Comparison of ENCODE assay signal across 25 cellular contexts in the genomic region with DNA sequence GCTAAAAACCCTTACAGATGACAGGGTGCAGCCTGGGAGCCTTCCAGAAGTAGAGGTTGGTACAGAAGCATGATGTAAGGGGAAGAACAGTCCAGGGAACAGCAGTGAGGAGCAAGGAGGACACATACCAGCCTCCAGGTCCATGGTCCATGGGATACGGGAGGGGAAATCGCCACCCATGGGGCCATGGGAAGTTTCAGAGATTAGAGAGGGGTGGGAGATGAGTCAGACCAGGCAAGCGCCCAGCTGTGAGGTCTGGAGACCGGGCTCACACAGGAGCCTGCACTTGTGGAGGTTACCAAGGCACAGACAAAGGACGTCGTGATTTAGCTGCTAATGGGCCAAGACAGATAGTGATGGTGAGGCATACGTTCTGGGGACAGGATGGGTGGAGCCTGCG. TPM values are rescaled to one million over a fixed set of nuclear protein-coding genes. Genes with fewer than 3 reads are reported as not detected.
DNase-seq lines count a peak whose midpoint lies in the region; ATAC-seq and TF ChIP-seq lines count a peak whose summit lies in the region.
"Had no signal": no experiment of that assay in that cellular context is flagged by ENCODE, and none has a peak within 500 bp of the region (broad histone marks: within the 10 kb centered on the region; RNA-seq: fewer than 3 reads in every experiment).

No MANE protein-coding gene starts in this region.

- peaks cover 4% of the 10 kb centered on the region; the same call in 1 of the 2 replicates for H3K36me3 ChIP-seq in PC-3 (ENCODE audit: low read depth, low read length)
- H3K36me3 ChIP-seq in SK-N-SH (replicated peaks in 1 of 2; ENCODE audit: control insufficient read depth in 1 of 2, insufficient read depth in 2 of 2, low read length in 1 of 2) = peaks cover 30 to 70% of the 10 kb centered on the region in 2 experiments
- H3K36me3 ChIP-seq: gastrocnemius medialis had no signal

- peaks cover 11% of the 10 kb centered on the region for H3K27me3 Mint-ChIP-seq in central memory CD8-positive, alpha-beta T cell
- peaks cover 3% of the 10 kb centered on the region for H3K27me3 Mint-ChIP-seq in nephron progenitor cell (ENCODE audit: low read depth, poor library complexity)
- peaks cover 12% of the 10 kb centered on the region for H3K27me3 Mint-ChIP-seq in T-helper 17 cell
- H3K27me3 Mint-ChIP-seq: activated CD4-positive, alpha-beta memory T cell treated with anti-CD3 and anti-CD28 coated beads for 36 hours; T-cell had no signal

- TF ChIP-seq CTCF in PC-3 (conservative IDR thresholded peaks at IDR 0.05; ENCODE audit: low read depth, low read length) (no peak), nephron progenitor cell (IDR thresholded peaks at IDR 0.05) (no peak), SK-N-SH (IDR thresholded peaks at IDR 0.05) (no peak)

- H3K4me3 ChIP-seq in PC-3 (ENCODE audit: low read length) = no peak overlapping the region
- H3K4me3 ChIP-seq in SK-N-SH (ENCODE audit: low read depth in 2 of 2, low read length in 1 of 2) = no peak overlapping the region
- H3K4me3 ChIP-seq: gastrocnemius medialis, psoas muscle had no signal

- no peak overlapping the region for H3K4me3 Mint-ChIP-seq in central memory CD8-positive, alpha-beta T cell
- H3K4me3 Mint-ChIP-seq in nephron progenitor cell (no peak overlapping the region), T-helper 17 cell (no peak overlapping the region)
- H3K4me3 Mint-ChIP-seq: activated CD4-positive, alpha-beta memory T cell treated with anti-CD3 and anti-CD28 coated beads for 36 hours; T-cell had no signal

- 75% methylated on average over 8 of the region's 8 CpGs for WGBS in SK-N-SH (ENCODE audit: low lambda C conversion rate)

- H3K9me3 ChIP-seq in PC-3 (ENCODE audit: low read length) = no peaks in the 10 kb centered on the region
- no peaks in the 10 kb centered on the region for H3K9me3 ChIP-seq in T-helper 17 cell (ENCODE audit: control insufficient read depth, low read length, poor library complexity, severe bottlenecking)
- no peaks in the 10 kb centered on the region for H3K9me3 ChIP-seq in SK-N-SH
- H3K9me3 ChIP-seq: gastrocnemius medialis, psoas muscle had no signal

- no peaks in the 10 kb centered on the region for H3K79me2 ChIP-seq in PC-3 (ENCODE audit: low read length)
- 0 out of 2 replicates have a peak, but pooled peaks cover 2% of the 10 kb centered on the region for H3K79me2 ChIP-seq in SK-N-SH (ENCODE audit: insufficient read depth)

- no peaks in the 10 kb centered on the region for H3K27me3 ChIP-seq in PC-3 (ENCODE audit: low read length)
- H3K27me3 ChIP-seq in SK-N-SH (ENCODE audit: insufficient read depth) = no peaks in the 10 kb centered on the region
- H3K27me3 ChIP-seq: gastrocnemius medialis had no signal

- no peaks in the 10 kb centered on the region for H3K9me3 Mint-ChIP-seq in central memory CD8-positive, alpha-beta T cell
- no peaks in the 10 kb centered on the region for H3K9me3 Mint-ChIP-seq in nephron progenitor cell
- H3K9me3 Mint-ChIP-seq: activated CD4-positive, alpha-beta memory T cell treated with anti-CD3 and anti-CD28 coated beads for 36 hours; T-cell had no signal

- no TSS peak for BruUV-seq in PC-3 (replicated peaks; lab: Mats Ljungman, UMichigan)

- H3K4me2 ChIP-seq in PC-3 (ENCODE audit: low read length) (peak overlapping the region; percentile 77), SK-N-SH (no peak overlapping the region)

- no peak for TF ChIP-seq EP300 in SK-N-SH (IDR thresholded peaks at IDR 0.05; ENCODE audit: borderline replicate concordance in 1 of 2, low read depth in 1 of 2, low read length in 1 of 2)

- peaks cover 35% of the 10 kb centered on the region for H3K4me1 ChIP-seq in PC-3 (ENCODE audit: insufficient read depth, low read length)
- H3K4me1 ChIP-seq in SK-N-SH (ENCODE audit: control insufficient read depth in 1 of 2, insufficient read depth in 2 of 2, low read depth in 1 of 2, low read length in 1 of 2) = 0 out of 4 replicates have a peak, but pooled peaks cover 0 to 3% of the 10 kb centered on the region in 2 experiments
- H3K4me1 ChIP-seq: gastrocnemius medialis, psoas muscle had no signal

- H3F3A ChIP-seq in PC-3 (ENCODE audit: low read length, unreplicated experiment) = peaks cover 2% of the 10 kb centered on the region
- peaks cover 4% of the 10 kb centered on the region for H3F3A ChIP-seq in SK-N-SH (replicated peaks; ENCODE audit: insufficient read depth)

- H2AFZ ChIP-seq in PC-3 (ENCODE audit: low read length) = no peak overlapping the region
- no peak overlapping the region for H2AFZ ChIP-seq in SK-N-SH (ENCODE audit: low read depth)

- POLR2A ChIA-PET in PC-3 (lab: Charles Lee; ENCODE audit: unreplicated experiment) = no interaction called here
- POLR2A ChIA-PET in SK-N-SH (lab: Yijun Ruan, JAX) = no interaction called here

- TF ChIP-seq POLR2A in erythroblast (IDR thresholded peaks at IDR 0.05; ENCODE audit: low read length) = no peak

- intact Hi-C loops in PC-3 (cut with micrococcal nuclease) = loop anchor here (1.0 kb wide), 1 partner anchor 13 kb away; no protein-coding TSS in a partner anchor

- H3K27ac Mint-ChIP-seq in central memory CD8-positive, alpha-beta T cell (ENCODE audit: low read depth) = peak overlapping the region; percentile 64
- H3K27ac Mint-ChIP-seq in nephron progenitor cell = peak overlapping the region; percentile 85
- no peak overlapping the region for H3K27ac Mint-ChIP-seq in T-helper 17 cell
- H3K27ac Mint-ChIP-seq: activated CD4-positive, alpha-beta memory T cell treated with anti-CD3 and anti-CD28 coated beads for 36 hours; T-cell had no signal

- H3K9ac ChIP-seq in PC-3 (ENCODE audit: low read length) (peak overlapping the region; percentile 30; the same call in 1 of the 2 replicates), SK-N-SH (no peak overlapping the region)

- in situ Hi-C loops in Caki2 (cut with HindIII; ENCODE audit: low pct_unique_long_range_greater_than_20kb, low sequenced_read_pairs) = no loop called here

- no peaks in the 10 kb centered on the region for H3K36me3 Mint-ChIP-seq in central memory CD8-positive, alpha-beta T cell (ENCODE audit: insufficient read depth)
- H3K36me3 Mint-ChIP-seq in nephron progenitor cell (ENCODE audit: low read depth) (peaks cover 87% of the 10 kb centered on the region), T-helper 17 cell (ENCODE audit: low read depth) (peaks cover 10% of the 10 kb centered on the region)
- H3K36me3 Mint-ChIP-seq: activated CD4-positive, alpha-beta memory T cell treated with anti-CD3 and anti-CD28 coated beads for 36 hours had no signal

- DNase-seq in Caki2 (ENCODE audit: low read depth) (peak; percentile 25), PC-3 (no peak), nephron progenitor cell (no peak), erythroblast (lab: John Stamatoyannopoulos, UW) (no peak), T-helper 17 cell (no peak), SK-N-SH (no peak)
- DNase-seq in central memory CD8-positive, alpha-beta T cell (ENCODE audit: low spot score in 2 of 2) = no peak
- DNase-seq: activated CD4-positive, alpha-beta memory T cell treated with anti-CD3 and anti-CD28 coated beads for 36 hours; activated naive CD4-positive, alpha-beta T cell treated with Interleukin-2 at 50 U/mL for 16 hours; aorta; cortex of kidney; gastrocnemius medialis; midbrain; NCI-H1417; NCI-H524 treated with DMSO at 0.1 percent for 48 hours; psoas muscle; T-cell had no signal

- ATAC-seq in PC-3 (no peak), T-helper 17 cell (no peak)
- ATAC-seq in central memory CD8-positive, alpha-beta T cell (replicated peaks; ENCODE audit: extremely low read depth, poor library complexity, severe bottlenecking) = no peak
- ATAC-seq: gastrocnemius medialis, Right ventricle myocardium inferior, T-cell had no signal

- no peak for TF ChIP-seq RAD21 in SK-N-SH (IDR thresholded peaks at IDR 0.05; ENCODE audit: low read length)

- H3K27ac ChIP-seq in PC-3 (ENCODE audit: low read length) (peak overlapping the region; percentile 87), SK-N-SH (ENCODE audit: low read depth in 2 of 2, low read length in 1 of 2) (no peak overlapping the region)
- H3K27ac ChIP-seq: gastrocnemius medialis, psoas muscle, VCaP had no signal

- CTCF ChIA-PET in PC-3 (lab: Charles Lee) (no interaction called here), SK-N-SH (lab: Yijun Ruan, JAX) (interaction anchor here (1.0 to 33.3 kb wide), 4 partner anchors 4 to 53 kb away, joined by 3 to 643 read pairs (median 616); a partner anchor contains a TSS)

- no peaks in the 10 kb centered on the region for H3K9me2 ChIP-seq in PC-3 (replicated peaks; ENCODE audit: low read length)
- H3K9me2 ChIP-seq in SK-N-SH = no peaks in the 10 kb centered on the region

- H3K4me1 Mint-ChIP-seq in central memory CD8-positive, alpha-beta T cell = no peaks in the 10 kb centered on the region
- H3K4me1 Mint-ChIP-seq in nephron progenitor cell (peaks cover 16% of the 10 kb centered on the region), T-helper 17 cell (peaks cover 13% of the 10 kb centered on the region)
- H3K4me1 Mint-ChIP-seq: T-cell had no signal

- no peaks in the 10 kb centered on the region for H4K20me1 ChIP-seq in PC-3 (ENCODE audit: low read length)
- no peaks in the 10 kb centered on the region for H4K20me1 ChIP-seq in SK-N-SH (ENCODE audit: insufficient read depth)

TF ChIP-seq in SK-N-SH, 30 proteins besides CTCF, POLR2A, EP300 and RAD21 (continues in another document):
- no peak for TF ChIP-seq NFIC (IDR thresholded peaks at IDR 0.05; ENCODE audit: borderline replicate concordance)

RNA-seq across cellular contexts. Expression of a gene that starts 17.5 kb away (rescaled TPM):
- total RNA-seq in Caki2 (2014; rRNA removed; shearing (Covaris generic); ENCODE audit: low replicate concordance) = not detected in 2 replicates
- total RNA-seq in PC-3 (2014; rRNA removed) = not detected in 2 replicates
- total RNA-seq in T-helper 17 cell = not detected
- not detected in 2 replicates for polyA plus RNA-seq in SK-N-SH (2012; rRNA removed)
- not detected in 2 replicates for polyA plus RNA-seq in SK-N-SH (2012; cell fraction: cytosol; rRNA removed)
- polyA plus RNA-seq in SK-N-SH (2012; cell fraction: nucleus; rRNA removed) = not detected in 2 replicates
- total RNA-seq: activated CD4-positive, alpha-beta memory T cell treated with anti-CD3 and anti-CD28 coated beads for 36 hours; aorta; Calu3; endothelial cell of umbilical vein; gastrocnemius medialis; HT-29; LHCN-M2; psoas muscle; Right ventricle myocardium inferior; subcutaneous adipose tissue; T-cell had no signal
- polyA plus RNA-seq: aorta, endothelial cell of umbilical vein, neural cell, psoas muscle had no signal

RNA-seq across cellular contexts. Expression of a gene that starts 36.7 kb away (rescaled TPM):
- 23.5 and 28.4 TPM in 2 replicates for total RNA-seq in Caki2 (2014; rRNA removed; shearing (Covaris generic); ENCODE audit: low replicate concordance)
- total RNA-seq in PC-3 (2014; rRNA removed) (14.7 and 21.8 TPM in 2 replicates), T-helper 17 cell (10 to 100 TPM in 1 of 2 donors, 1 to 10 TPM in 1; 3.8 to 11.6 TPM)
- 18.8 and 55.0 TPM in 2 replicates for polyA plus RNA-seq in SK-N-SH (2012; rRNA removed)
- polyA plus RNA-seq in SK-N-SH (2012; cell fraction: cytosol; rRNA removed) = 22.3 and 34.9 TPM in 2 replicates
- polyA plus RNA-seq in SK-N-SH (2012; cell fraction: nucleus; rRNA removed) = 127 and 168 TPM in 2 replicates

RNA-seq across cellular contexts. Expression of a gene that starts 51.6 kb away (rescaled TPM):
- total RNA-seq in Caki2 (2014; rRNA removed; shearing (Covaris generic); ENCODE audit: low replicate concordance) = 0.54 TPM in 1 of 2 replicates, not detected in the other
- total RNA-seq in PC-3 (2014; rRNA removed) = 10.7 and 15.1 TPM in 2 replicates
- not detected for total RNA-seq in T-helper 17 cell
- polyA plus RNA-seq in SK-N-SH (2012; rRNA removed) = 0.18 and 0.31 TPM in 2 replicates
- polyA plus RNA-seq in SK-N-SH (2012; cell fraction: cytosol; rRNA removed) = 0.12 and 0.24 TPM in 2 replicates
- 0.25 and 0.45 TPM in 2 replicates for polyA plus RNA-seq in SK-N-SH (2012; cell fraction: nucleus; rRNA removed)
- total RNA-seq: endothelial cell of umbilical vein, gastrocnemius medialis, subcutaneous adipose tissue had no signal

RNA-seq across cellular contexts. Expression of a gene that starts 53.8 kb away (rescaled TPM):
- total RNA-seq in Caki2 (2014; rRNA removed; shearing (Covaris generic); ENCODE audit: low replicate concordance) = 98.6 and 107 TPM in 2 replicates
- total RNA-seq in PC-3 (2014; rRNA removed) (20.8 and 28.4 TPM in 2 replicates), T-helper 17 cell (100 to 1,000 TPM; 205 to 253 TPM)
- polyA plus RNA-seq in SK-N-SH (2012; rRNA removed) = 0.15 and 0.42 TPM in 2 replicates
- 0.05 and 0.19 TPM in 2 replicates for polyA plus RNA-seq in SK-N-SH (2012; cell fraction: cytosol; rRNA removed)
- 0.73 and 0.83 TPM in 2 replicates for polyA plus RNA-seq in SK-N-SH (2012; cell fraction: nucleus; rRNA removed)
- polyA plus RNA-seq: neural cell had no signal
